In the genomic region with DNA sequence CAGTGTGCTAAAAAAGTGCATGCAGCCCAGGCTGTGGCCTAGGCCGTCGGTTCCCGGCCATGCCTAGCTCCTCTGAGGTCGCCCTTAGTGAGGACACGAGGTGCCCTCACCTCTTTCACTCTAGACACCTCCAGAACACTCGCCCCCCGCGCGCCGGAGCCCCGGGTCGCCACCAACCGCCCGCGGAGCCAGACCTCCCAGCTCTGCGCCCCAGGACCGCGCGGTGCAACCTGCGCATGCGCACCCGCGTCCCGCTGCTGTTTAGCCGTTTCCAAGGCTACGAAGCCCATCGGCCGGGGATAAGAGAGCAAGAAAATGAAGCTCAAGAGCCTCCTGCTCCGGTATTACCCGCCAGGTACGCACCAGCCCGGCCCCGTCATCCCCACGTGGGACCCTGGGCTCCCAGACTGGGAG, we compare ENCODE assay signal across 8 cellular contexts. TPM values are rescaled to one million over a fixed set of nuclear protein-coding genes. Genes with fewer than 3 reads are reported as not detected.
DNase-seq lines count a peak whose midpoint lies in the region; ATAC-seq and TF ChIP-seq lines count a peak whose summit lies in the region.
"Had no signal": no experiment of that assay in that cellular context is flagged by ENCODE, and none has a peak within 500 bp of the region (broad histone marks: within the 10 kb centered on the region; RNA-seq: fewer than 3 reads in every experiment).

A gene with protein sequence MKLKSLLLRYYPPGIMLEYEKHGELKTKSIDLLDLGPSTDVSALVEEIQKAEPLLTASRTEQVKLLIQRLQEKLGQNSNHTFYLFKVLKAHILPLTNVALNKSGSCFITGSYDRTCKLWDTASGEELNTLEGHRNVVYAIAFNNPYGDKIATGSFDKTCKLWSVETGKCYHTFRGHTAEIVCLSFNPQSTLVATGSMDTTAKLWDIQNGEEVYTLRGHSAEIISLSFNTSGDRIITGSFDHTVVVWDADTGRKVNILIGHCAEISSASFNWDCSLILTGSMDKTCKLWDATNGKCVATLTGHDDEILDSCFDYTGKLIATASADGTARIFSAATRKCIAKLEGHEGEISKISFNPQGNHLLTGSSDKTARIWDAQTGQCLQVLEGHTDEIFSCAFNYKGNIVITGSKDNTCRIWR (plus strand): TSS at position 257 of the 414 bp plus-strand sequence. CDS start 59 bp downstream, at position 316.

- H4K20me1 ChIP-seq in neural progenitor cell (ENCODE audit: low read depth), result no peaks in the 10 kb centered on the region

- peaks cover 2 to 3% of the 10 kb centered on the region in 2 donors for H3K9me3 Mint-ChIP-seq in activated T-cell treated with anti-CD3 and anti-CD28 coated beads, Interleukin-2, amount 50 U/mL, for 72 hours
- H3K9me3 Mint-ChIP-seq in neural progenitor cell, result no peaks in the 10 kb centered on the region
- H3K9me3 Mint-ChIP-seq in type B pancreatic cell, result no peaks in the 10 kb centered on the region

- H3K27me3 ChIP-seq in neural progenitor cell, result no peaks in the 10 kb centered on the region

- ATAC-seq in GM19043 (IDR thresholded peaks at IDR 0.05; ENCODE audit: low read depth, unreplicated experiment) (peak; percentile 76), GM21737 (IDR thresholded peaks at IDR 0.05; ENCODE audit: unreplicated experiment) (no peak)
- ATAC-seq in activated T-cell treated with anti-CD3 and anti-CD28 coated beads, Interleukin-2, amount 50 U/mL, for 72 hours (replicated peaks in 1 of 2), result peak; percentile 65 to 85

- no peak within 1 kb of the TSS for H3K27ac ChIP-seq in neural progenitor cell

- peaks cover 34% of the 10 kb centered on the region for H3K27me3 Mint-ChIP-seq in activated T-cell treated with anti-CD3 and anti-CD28 coated beads, Interleukin-2, amount 50 U/mL, for 72 hours (ENCODE audit: low read depth)
- H3K27me3 Mint-ChIP-seq in neural progenitor cell (ENCODE audit: insufficient read depth, low read depth), result peaks cover 7% of the 10 kb centered on the region
- H3K27me3 Mint-ChIP-seq in type B pancreatic cell, result peaks cover 40% of the 10 kb centered on the region

- DNase-seq in NCI-H2029 (lab: John Stamatoyannopoulos, UW), result peak; percentile 57
- peak; percentile 24 to 51 for DNase-seq in activated T-cell treated with anti-CD3 and anti-CD28 coated beads, Interleukin-2, amount 50 U/mL, for 72 hours
- DNase-seq in fibroblast of the aortic adventitia (ENCODE audit: low read depth), result peak; percentile 65
- no peak for DNase-seq in neural progenitor cell (ENCODE audit: low spot score)
- DNase-seq in type B pancreatic cell (ENCODE audit: extremely low spot score, unreplicated experiment), result peak; percentile 85

- H3K9me3 ChIP-seq in neural progenitor cell (ENCODE audit: low read depth), result no peaks in the 10 kb centered on the region

- no peak within 1 kb of the TSS for H3K4me2 ChIP-seq in neural progenitor cell

- no peaks in the 10 kb centered on the region for H3K36me3 ChIP-seq in neural progenitor cell

- no peaks in the 10 kb centered on the region for H3K4me1 ChIP-seq in neural progenitor cell

- no peak within 1 kb of the TSS for H3K9ac ChIP-seq in neural progenitor cell

- no peaks in the 10 kb centered on the region for H3F3A ChIP-seq in neural progenitor cell (ENCODE audit: low read depth)

- H3K4me3 Mint-ChIP-seq in activated T-cell treated with anti-CD3 and anti-CD28 coated beads, Interleukin-2, amount 50 U/mL, for 72 hours, result peak within 1 kb of the TSS; percentile 36 to 51
- peak within 1 kb of the TSS; percentile 22 for H3K4me3 Mint-ChIP-seq in neural progenitor cell
- H3K4me3 Mint-ChIP-seq in type B pancreatic cell, result peak within 1 kb of the TSS; percentile 79
- H3K4me3 Mint-ChIP-seq: stimulated activated naive CD8-positive, alpha-beta T cell treated with anti-CD3 and anti-CD28 coated beads, Interleukin-15, Interleukin-2, amounts not matched to agents 100 ng/mL and 50 ng/mL, for 24 hours had no signal

- TF ChIP-seq CTCF in fibroblast of the aortic adventitia (IDR thresholded peaks at IDR 0.05; ENCODE audit: insufficient read depth, low read length) (no peak), neural progenitor cell (IDR thresholded peaks at IDR 0.05) (no peak), type B pancreatic cell (conservative IDR thresholded peaks at IDR 0.05) (no peak)

- H3K4me1 Mint-ChIP-seq in activated T-cell treated with anti-CD3 and anti-CD28 coated beads, Interleukin-2, amount 50 U/mL, for 72 hours (ENCODE audit: low read depth), result no peaks in the 10 kb centered on the region
- peaks cover under 1% of the 10 kb centered on the region for H3K4me1 Mint-ChIP-seq in neural progenitor cell
- no peaks in the 10 kb centered on the region for H3K4me1 Mint-ChIP-seq in type B pancreatic cell (ENCODE audit: unreplicated experiment)

- H3K36me3 Mint-ChIP-seq in activated T-cell treated with anti-CD3 and anti-CD28 coated beads, Interleukin-2, amount 50 U/mL, for 72 hours (ENCODE audit: insufficient read depth in 2 of 2), result no peaks in the 10 kb centered on the region
- H3K36me3 Mint-ChIP-seq in neural progenitor cell (no peaks in the 10 kb centered on the region), type B pancreatic cell (no peaks in the 10 kb centered on the region)

- H3K4me3 ChIP-seq in fibroblast of the aortic adventitia (ENCODE audit: low read depth, low read length) (peak within 1 kb of the TSS; percentile 46), neural progenitor cell (no peak within 1 kb of the TSS)

- no peak within 1 kb of the TSS for H2AFZ ChIP-seq in neural progenitor cell (replicated peaks)

- no peaks in the 10 kb centered on the region for H3K79me2 ChIP-seq in neural progenitor cell (ENCODE audit: low read depth)

- no peak within 1 kb of the TSS for H3K27ac Mint-ChIP-seq in activated T-cell treated with anti-CD3 and anti-CD28 coated beads, Interleukin-2, amount 50 U/mL, for 72 hours
- H3K27ac Mint-ChIP-seq in neural progenitor cell, result no peak within 1 kb of the TSS
- no peak within 1 kb of the TSS for H3K27ac Mint-ChIP-seq in type B pancreatic cell
- H3K27ac Mint-ChIP-seq: stimulated activated naive CD8-positive, alpha-beta T cell treated with anti-CD3 and anti-CD28 coated beads, Interleukin-15, Interleukin-2, amounts not matched to agents 100 ng/mL and 50 ng/mL, for 24 hours had no signal

RNA-seq across cellular contexts. Expression of the gene that starts here (rescaled TPM):
- not detected for total RNA-seq in activated T-cell treated with anti-CD3 and anti-CD28 coated beads, Interleukin-2, amount 50 U/mL, for 72 hours
- total RNA-seq in fibroblast of the aortic adventitia (ENCODE audit: low replicate concordance) (1.3 TPM in 1 of 2 replicates, not detected in the other), neural progenitor cell (ENCODE audit: low replicate concordance) (not detected in 2 replicates), type B pancreatic cell (ENCODE audit: low replicate concordance) (0.80 TPM in 1 of 2 replicates, not detected in the other)

Comparison
In these comparisons a context has a peak if more than half of its experiments do, and no peak if none do; other contexts are left out.
1. Peak in DNase-seq and ATAC-seq in activated T-cell treated with anti-CD3 and anti-CD28 coated beads, Interleukin-2, amount 50 U/mL, for 72 hours; RNA of the gene not detected or under 1 TPM.
2. Peak in DNase-seq in type B pancreatic cell; RNA of the gene not detected or under 1 TPM.
3. H3K4me3 Mint-ChIP-seq: peak in every context shown above with its lines; median percentile 79 in type B pancreatic cell; 44 in activated T-cell treated with anti-CD3 and anti-CD28 coated beads, Interleukin-2, amount 50 U/mL, for 72 hours; 22 in neural progenitor cell.